ENCODE assay signal across 22 cellular contexts in genomic region chr3:160179906-160180305, GRCh38. TPM values are rescaled to one million over a fixed set of nuclear protein-coding genes. Genes with fewer than 3 reads are reported as not detected.
"Had no signal": no experiment of that assay in that cellular context is flagged by ENCODE, and none has a peak within 500 bp of the region (broad histone marks: within the 10 kb centered on the region; RNA-seq: fewer than 3 reads in every experiment).

No MANE protein-coding gene starts in this region.

- H3K9me3 ChIP-seq: suprapubic skin, vagina had no signal

- H3K4me3 ChIP-seq: skin epidermis, suprapubic skin, vagina had no signal

- FAIRE-seq: colon had no signal

- H3K27ac Mint-ChIP-seq: activated CD4-positive, alpha-beta T cell treated with anti-CD3 and anti-CD28 coated beads, Interleukin-2, amount 10 ng/mL, durations not matched to agents 7 days and 5 days; activated naive CD4-positive, alpha-beta T cell treated with anti-CD3 and anti-CD28 coated beads, Interleukin-2, amount 10 ng/mL, durations not matched to agents 7 days and 5 days; activated naive CD8-positive, alpha-beta T cell treated with anti-CD3 and anti-CD28 coated beads, Interleukin-2, amount 50 U/mL, for 24 hours; endodermal cell; natural killer cell treated with Interleukin-12 subunit alpha and Interleukin-12 subunit beta and Interleukin-15 and Interleukin-18, amount 100 ng/mL, for 72 hours; stimulated activated naive CD8-positive, alpha-beta T cell treated with anti-CD3 and anti-CD28 coated beads, Interleukin-15, amount 100 ng/mL, for 72 hours had no signal

- H3K4me1 Mint-ChIP-seq: activated CD4-positive, alpha-beta T cell treated with anti-CD3 and anti-CD28 coated beads, Interleukin-2, amount 10 ng/mL, durations not matched to agents 7 days and 5 days; activated naive CD4-positive, alpha-beta T cell treated with anti-CD3 and anti-CD28 coated beads, Interleukin-2, amount 10 ng/mL, durations not matched to agents 7 days and 5 days; stimulated activated naive CD8-positive, alpha-beta T cell treated with anti-CD3 and anti-CD28 coated beads, Interleukin-15, amount 100 ng/mL, for 72 hours had no signal

- H3K4me1 ChIP-seq: vagina had no signal

- DNase-seq: activated CD4-positive, alpha-beta T cell treated with anti-CD3 and anti-CD28 coated beads, Interleukin-2, amount 10 ng/mL, durations not matched to agents 7 days and 5 days; activated CD8-positive, alpha-beta memory T cell treated with anti-CD3 and anti-CD28 coated beads, Interleukin-2, amount 50 U/mL, for 4 hours; activated effector memory CD4-positive, alpha-beta T cell treated with Interleukin-2 at 50 U/mL for 16 hours; activated naive CD4-positive, alpha-beta T cell treated with anti-CD3 and anti-CD28 coated beads, Interleukin-2, amount 10 ng/mL, durations not matched to agents 7 days and 5 days; activated naive CD8-positive, alpha-beta T cell treated with anti-CD3 and anti-CD28 coated beads, Interleukin-2, amount 50 U/mL, for 24 hours; activated T-cell treated with anti-CD3 and anti-CD28 coated beads, Interleukin-2, amount 50 U/mL, for 4 hours; brain microvascular endothelial cell; central memory CD4-positive, alpha-beta T cell; endodermal cell; erythroblast; nucleus accumbens; stimulated activated CD4-positive, alpha-beta T cell treated with anti-CD3 and anti-CD28 coated beads, Interleukin-4, amount 100 ng/mL, for 1 hour; stimulated activated naive CD8-positive, alpha-beta T cell treated with anti-CD3 and anti-CD28 coated beads, Interleukin-15, amount 100 ng/mL, for 72 hours; T1000; trophoblast cell had no signal

- H3K9me3 Mint-ChIP-seq: natural killer cell treated with Interleukin-12 subunit alpha and Interleukin-12 subunit beta and Interleukin-15 and Interleukin-18, amount 100 ng/mL, for 72 hours had no signal

- ATAC-seq: activated CD4-positive, CD25-positive, alpha-beta regulatory T cell treated with anti-CD3 and anti-CD28 coated beads, Interleukin-2, amount 50 U/mL, for 24 hours; activated naive CD8-positive, alpha-beta T cell treated with anti-CD3 and anti-CD28 coated beads, Interleukin-2, amount 50 U/mL, for 24 hours; activated T-cell treated with anti-CD3 and anti-CD28 coated beads, Interleukin-2, amount 50 U/mL, for 4 hours; natural killer cell treated with Interleukin-12 subunit alpha and Interleukin-12 subunit beta and Interleukin-15 and Interleukin-18, amount 100 ng/mL, for 72 hours; stimulated activated naive CD8-positive, alpha-beta T cell treated with anti-CD3 and anti-CD28 coated beads, Interleukin-15, amount 100 ng/mL, for 72 hours had no signal

- H3K4me3 Mint-ChIP-seq: activated CD4-positive, alpha-beta T cell treated with anti-CD3 and anti-CD28 coated beads, Interleukin-2, amount 10 ng/mL, durations not matched to agents 7 days and 5 days; activated naive CD4-positive, alpha-beta T cell treated with anti-CD3 and anti-CD28 coated beads, Interleukin-2, amount 10 ng/mL, durations not matched to agents 7 days and 5 days; activated naive CD8-positive, alpha-beta T cell treated with anti-CD3 and anti-CD28 coated beads, Interleukin-2, amount 50 U/mL, for 24 hours; activated T-cell treated with anti-CD3 and anti-CD28 coated beads, Interleukin-2, amount 50 U/mL, for 4 hours; endodermal cell; natural killer cell treated with Interleukin-12 subunit alpha and Interleukin-12 subunit beta and Interleukin-15 and Interleukin-18, amount 100 ng/mL, for 72 hours; stimulated activated naive CD8-positive, alpha-beta T cell treated with anti-CD3 and anti-CD28 coated beads, Interleukin-15, amount 100 ng/mL, for 72 hours had no signal

- H3K36me3 Mint-ChIP-seq: activated naive CD4-positive, alpha-beta T cell treated with anti-CD3 and anti-CD28 coated beads, Interleukin-2, amount 10 ng/mL, durations not matched to agents 7 days and 5 days; natural killer cell treated with Interleukin-12 subunit alpha and Interleukin-12 subunit beta and Interleukin-15 and Interleukin-18, amount 100 ng/mL, for 72 hours had no signal

- H3K27me3 ChIP-seq: brain microvascular endothelial cell, dorsolateral prefrontal cortex, suprapubic skin, vagina had no signal

- H3K27ac ChIP-seq: brain microvascular endothelial cell, skin epidermis, suprapubic skin, vagina had no signal

- H3K36me3 ChIP-seq: brain microvascular endothelial cell, suprapubic skin, vagina had no signal

RNA-seq across cellular contexts. Expression of gene C3orf80, which starts 45.3 kb away (rescaled TPM):
- total RNA-seq: activated CD4-positive, alpha-beta T cell treated with anti-CD3 and anti-CD28 coated beads, Interleukin-2, amount 10 ng/mL, durations not matched to agents 7 days and 5 days; natural killer cell treated with Interleukin-12 subunit alpha and Interleukin-12 subunit beta and Interleukin-15 and Interleukin-18, amount 100 ng/mL, for 72 hours; vagina had no signal
